1 cellular context compared by ENCODE assay signal in genomic region chr11:121564948-121565684, GRCh38.
A peak's percentile ranks its signal among the peaks of the same experiment; 100 is the strongest.
TF ChIP-seq lines count a peak whose summit lies in the region.

No MANE protein-coding gene starts in this region.

TF ChIP-seq in HepG2, 621 proteins besides CTCF, POLR2A, EP300 and RAD21 (continued from another document and continues in another):
- no peak for TF ChIP-seq GFI1 (CRISPR knock-in tag; IDR thresholded peaks at IDR 0.05; ENCODE audit: borderline replicate concordance)
- no peak for TF ChIP-seq TP53 (CRISPR knock-in tag; conservative IDR thresholded peaks at IDR 0.05)
- TF ChIP-seq CHD4 (IDR thresholded peaks at IDR 0.05; ENCODE audit: borderline replicate concordance, low read length): no peak
- TF ChIP-seq MEIS1 (CRISPR knock-in tag; IDR thresholded peaks at IDR 0.05; ENCODE audit: borderline replicate concordance): no peak
- peak; percentile 76 for TF ChIP-seq ATF7 (IDR thresholded peaks at IDR 0.05)
- TF ChIP-seq ATF7 (CRISPR knock-in tag; IDR thresholded peaks at IDR 0.05): no peak; the same call in 1 of the 2 replicates
- no peak for TF ChIP-seq ZNF552 (CRISPR knock-in tag; IDR thresholded peaks at IDR 0.05; ENCODE audit: borderline replicate concordance)
- TF ChIP-seq ZNF205 (CRISPR knock-in tag; IDR thresholded peaks at IDR 0.05): peak; percentile 57; the same call in 1 of the 2 replicates
- TF ChIP-seq, protein P1, sequence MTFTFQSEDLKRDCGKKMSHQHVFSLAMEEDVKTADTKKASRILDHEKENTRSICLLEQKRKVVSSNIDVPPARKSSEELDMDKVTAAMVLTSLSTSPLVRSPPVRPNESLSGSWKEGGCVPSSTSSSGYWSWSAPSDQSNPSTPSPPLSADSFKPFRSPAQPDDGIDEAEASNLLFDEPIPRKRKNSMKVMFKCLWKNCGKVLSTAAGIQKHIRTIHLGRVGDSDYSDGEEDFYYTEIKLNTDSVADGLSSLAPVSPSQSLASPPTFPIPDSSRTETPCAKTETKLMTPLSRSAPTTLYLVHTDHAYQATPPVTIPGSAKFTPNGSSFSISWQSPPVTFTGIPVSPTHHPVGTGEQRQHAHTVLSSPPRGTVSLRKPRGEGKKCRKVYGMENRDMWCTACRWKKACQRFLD (CRISPR knock-in tag; IDR thresholded peaks at IDR 0.05; ENCODE audit: borderline replicate concordance): no peak
- no peak for TF ChIP-seq ZNF569 (CRISPR knock-in tag; IDR thresholded peaks at IDR 0.05; ENCODE audit: borderline replicate concordance)
- peak; percentile 86 for TF ChIP-seq HDAC2 (CRISPR knock-in tag; IDR thresholded peaks at IDR 0.05)
- TF ChIP-seq JUN (CRISPR knock-in tag; IDR thresholded peaks at IDR 0.05): peak; percentile 22; the same call in 1 of the 2 replicates
- TF ChIP-seq ELF3 (CRISPR knock-in tag; IDR thresholded peaks at IDR 0.05): peak; percentile 80
- no peak for TF ChIP-seq ZNF329 (CRISPR knock-in tag; IDR thresholded peaks at IDR 0.05; ENCODE audit: low read depth)
- TF ChIP-seq, protein P2, sequence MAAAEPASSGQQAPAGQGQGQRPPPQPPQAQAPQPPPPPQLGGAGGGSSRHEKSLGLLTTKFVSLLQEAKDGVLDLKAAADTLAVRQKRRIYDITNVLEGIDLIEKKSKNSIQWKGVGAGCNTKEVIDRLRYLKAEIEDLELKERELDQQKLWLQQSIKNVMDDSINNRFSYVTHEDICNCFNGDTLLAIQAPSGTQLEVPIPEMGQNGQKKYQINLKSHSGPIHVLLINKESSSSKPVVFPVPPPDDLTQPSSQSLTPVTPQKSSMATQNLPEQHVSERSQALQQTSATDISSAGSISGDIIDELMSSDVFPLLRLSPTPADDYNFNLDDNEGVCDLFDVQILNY (CRISPR knock-in tag; conservative IDR thresholded peaks at IDR 0.05): no peak
- no peak for TF ChIP-seq SATB2 (CRISPR knock-in tag; IDR thresholded peaks at IDR 0.05)
- TF ChIP-seq DDIT3 (CRISPR knock-in tag; IDR thresholded peaks at IDR 0.05): no peak; the same call in 1 of the 2 replicates
- TF ChIP-seq NCOR1 (IDR thresholded peaks at IDR 0.05; ENCODE audit: borderline replicate concordance, low read length): peak; percentile 97
- no peak for TF ChIP-seq DNMT3B (CRISPR knock-in tag; conservative IDR thresholded peaks at IDR 0.05)
- no peak for TF ChIP-seq YEATS4 (CRISPR knock-in tag; IDR thresholded peaks at IDR 0.05; ENCODE audit: borderline replicate concordance)
- no peak for TF ChIP-seq TCF12 (IDR thresholded peaks at IDR 0.05)
- TF ChIP-seq TCF12 (CRISPR knock-in tag; IDR thresholded peaks at IDR 0.05): no peak
- no peak for TF ChIP-seq ZNF337 (CRISPR knock-in tag; IDR thresholded peaks at IDR 0.05; ENCODE audit: borderline replicate concordance, low read depth)
- no peak for TF ChIP-seq ZNF333 (CRISPR knock-in tag; IDR thresholded peaks at IDR 0.05; ENCODE audit: borderline replicate concordance)
- TF ChIP-seq, protein P3, sequence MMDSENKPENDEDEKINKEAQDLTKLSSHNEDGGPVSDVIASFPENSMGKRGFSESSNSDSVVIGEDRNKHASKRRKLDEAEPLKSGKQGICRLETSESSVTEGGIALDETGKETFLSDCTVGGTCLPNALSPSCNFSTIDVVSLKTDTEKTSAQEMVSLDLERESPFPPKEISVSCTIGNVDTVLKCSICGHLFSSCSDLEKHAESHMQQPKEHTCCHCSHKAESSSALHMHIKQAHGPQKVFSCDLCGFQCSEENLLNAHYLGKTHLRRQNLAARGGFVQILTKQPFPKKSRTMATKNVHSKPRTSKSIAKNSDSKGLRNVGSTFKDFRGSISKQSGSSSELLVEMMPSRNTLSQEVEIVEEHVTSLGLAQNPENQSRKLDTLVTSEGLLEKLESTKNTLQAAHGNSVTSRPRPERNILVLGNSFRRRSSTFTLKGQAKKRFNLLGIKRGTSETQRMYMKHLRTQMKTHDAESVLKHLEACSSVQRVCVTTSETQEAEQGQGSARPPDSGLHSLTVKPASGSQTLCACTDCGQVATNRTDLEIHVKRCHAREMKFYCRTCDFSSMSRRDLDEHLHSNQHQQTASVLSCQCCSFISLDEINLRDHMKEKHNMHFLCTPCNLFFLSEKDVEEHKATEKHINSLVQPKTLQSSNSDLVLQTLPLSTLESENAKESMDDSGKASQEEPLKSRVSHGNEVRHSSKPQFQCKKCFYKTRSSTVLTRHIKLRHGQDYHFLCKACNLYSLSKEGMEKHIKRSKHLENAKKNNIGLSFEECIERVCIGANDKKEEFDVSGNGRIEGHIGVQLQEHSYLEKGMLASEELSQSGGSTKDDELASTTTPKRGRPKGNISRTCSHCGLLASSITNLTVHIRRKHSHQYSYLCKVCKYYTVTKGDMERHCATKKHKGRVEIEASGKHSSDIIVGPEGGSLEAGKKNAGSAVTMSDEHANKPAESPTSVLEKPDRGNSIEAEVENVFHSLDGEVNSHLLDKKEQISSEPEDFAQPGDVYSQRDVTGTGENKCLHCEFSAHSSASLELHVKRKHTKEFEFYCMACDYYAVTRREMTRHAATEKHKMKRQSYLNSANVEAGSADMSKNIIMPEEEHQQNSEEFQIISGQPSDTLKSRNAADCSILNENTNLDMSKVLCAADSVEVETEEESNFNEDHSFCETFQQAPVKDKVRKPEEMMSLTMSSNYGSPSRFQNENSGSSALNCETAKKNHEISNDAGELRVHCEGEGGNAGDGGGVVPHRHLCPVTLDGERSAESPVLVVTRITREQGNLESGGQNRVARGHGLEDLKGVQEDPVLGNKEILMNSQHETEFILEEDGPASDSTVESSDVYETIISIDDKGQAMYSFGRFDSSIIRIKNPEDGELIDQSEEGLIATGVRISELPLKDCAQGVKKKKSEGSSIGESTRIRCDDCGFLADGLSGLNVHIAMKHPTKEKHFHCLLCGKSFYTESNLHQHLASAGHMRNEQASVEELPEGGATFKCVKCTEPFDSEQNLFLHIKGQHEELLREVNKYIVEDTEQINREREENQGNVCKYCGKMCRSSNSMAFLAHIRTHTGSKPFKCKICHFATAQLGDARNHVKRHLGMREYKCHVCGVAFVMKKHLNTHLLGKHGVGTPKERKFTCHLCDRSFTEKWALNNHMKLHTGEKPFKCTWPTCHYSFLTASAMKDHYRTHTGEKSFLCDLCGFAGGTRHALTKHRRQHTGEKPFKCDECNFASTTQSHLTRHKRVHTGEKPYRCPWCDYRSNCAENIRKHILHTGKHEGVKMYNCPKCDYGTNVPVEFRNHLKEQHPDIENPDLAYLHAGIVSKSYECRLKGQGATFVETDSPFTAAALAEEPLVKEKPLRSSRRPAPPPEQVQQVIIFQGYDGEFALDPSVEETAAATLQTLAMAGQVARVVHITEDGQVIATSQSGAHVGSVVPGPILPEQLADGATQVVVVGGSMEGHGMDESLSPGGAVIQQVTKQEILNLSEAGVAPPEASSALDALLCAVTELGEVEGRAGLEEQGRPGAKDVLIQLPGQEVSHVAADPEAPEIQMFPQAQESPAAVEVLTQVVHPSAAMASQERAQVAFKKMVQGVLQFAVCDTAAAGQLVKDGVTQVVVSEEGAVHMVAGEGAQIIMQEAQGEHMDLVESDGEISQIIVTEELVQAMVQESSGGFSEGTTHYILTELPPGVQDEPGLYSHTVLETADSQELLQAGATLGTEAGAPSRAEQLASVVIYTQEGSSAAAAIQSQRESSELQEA (CRISPR knock-in tag; IDR thresholded peaks at IDR 0.05; ENCODE audit: not compliant biosample characterization): no peak
- no peak for TF ChIP-seq SNAPC2 (CRISPR knock-in tag; IDR thresholded peaks at IDR 0.05)
- TF ChIP-seq ZNF33B (CRISPR knock-in tag; IDR thresholded peaks at IDR 0.05): no peak
- TF ChIP-seq FOSL2 (CRISPR knock-in tag; IDR thresholded peaks at IDR 0.05): peak; percentile 65
- TF ChIP-seq TSC22D2 (CRISPR knock-in tag; IDR thresholded peaks at IDR 0.05; ENCODE audit: borderline replicate concordance): no peak
- no peak for TF ChIP-seq HIVEP1 (CRISPR knock-in tag; IDR thresholded peaks at IDR 0.05)
- TF ChIP-seq, protein P4, sequence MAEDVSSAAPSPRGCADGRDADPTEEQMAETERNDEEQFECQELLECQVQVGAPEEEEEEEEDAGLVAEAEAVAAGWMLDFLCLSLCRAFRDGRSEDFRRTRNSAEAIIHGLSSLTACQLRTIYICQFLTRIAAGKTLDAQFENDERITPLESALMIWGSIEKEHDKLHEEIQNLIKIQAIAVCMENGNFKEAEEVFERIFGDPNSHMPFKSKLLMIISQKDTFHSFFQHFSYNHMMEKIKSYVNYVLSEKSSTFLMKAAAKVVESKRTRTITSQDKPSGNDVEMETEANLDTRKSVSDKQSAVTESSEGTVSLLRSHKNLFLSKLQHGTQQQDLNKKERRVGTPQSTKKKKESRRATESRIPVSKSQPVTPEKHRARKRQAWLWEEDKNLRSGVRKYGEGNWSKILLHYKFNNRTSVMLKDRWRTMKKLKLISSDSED (CRISPR knock-in tag; IDR thresholded peaks at IDR 0.05): no peak
- no peak for TF ChIP-seq IKZF1 (IDR thresholded peaks at IDR 0.05)
- no peak for TF ChIP-seq MAZ (IDR thresholded peaks at IDR 0.05; ENCODE audit: borderline replicate concordance, low read depth, low read length)
- TF ChIP-seq MAZ (CRISPR knock-in tag; IDR thresholded peaks at IDR 0.05; ENCODE audit: low read depth): no peak
- no peak for TF ChIP-seq GABPB1 (CRISPR knock-in tag; IDR thresholded peaks at IDR 0.05)
- peak; percentile 95 for TF ChIP-seq FOXJ3 (CRISPR knock-in tag; IDR thresholded peaks at IDR 0.05; ENCODE audit: borderline replicate concordance)
- TF ChIP-seq, protein P5, sequence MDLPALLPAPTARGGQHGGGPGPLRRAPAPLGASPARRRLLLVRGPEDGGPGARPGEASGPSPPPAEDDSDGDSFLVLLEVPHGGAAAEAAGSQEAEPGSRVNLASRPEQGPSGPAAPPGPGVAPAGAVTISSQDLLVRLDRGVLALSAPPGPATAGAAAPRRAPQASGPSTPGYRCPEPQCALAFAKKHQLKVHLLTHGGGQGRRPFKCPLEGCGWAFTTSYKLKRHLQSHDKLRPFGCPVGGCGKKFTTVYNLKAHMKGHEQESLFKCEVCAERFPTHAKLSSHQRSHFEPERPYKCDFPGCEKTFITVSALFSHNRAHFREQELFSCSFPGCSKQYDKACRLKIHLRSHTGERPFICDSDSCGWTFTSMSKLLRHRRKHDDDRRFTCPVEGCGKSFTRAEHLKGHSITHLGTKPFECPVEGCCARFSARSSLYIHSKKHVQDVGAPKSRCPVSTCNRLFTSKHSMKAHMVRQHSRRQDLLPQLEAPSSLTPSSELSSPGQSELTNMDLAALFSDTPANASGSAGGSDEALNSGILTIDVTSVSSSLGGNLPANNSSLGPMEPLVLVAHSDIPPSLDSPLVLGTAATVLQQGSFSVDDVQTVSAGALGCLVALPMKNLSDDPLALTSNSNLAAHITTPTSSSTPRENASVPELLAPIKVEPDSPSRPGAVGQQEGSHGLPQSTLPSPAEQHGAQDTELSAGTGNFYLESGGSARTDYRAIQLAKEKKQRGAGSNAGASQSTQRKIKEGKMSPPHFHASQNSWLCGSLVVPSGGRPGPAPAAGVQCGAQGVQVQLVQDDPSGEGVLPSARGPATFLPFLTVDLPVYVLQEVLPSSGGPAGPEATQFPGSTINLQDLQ (CRISPR knock-in tag; IDR thresholded peaks at IDR 0.05): no peak
- TF ChIP-seq JUNB (CRISPR knock-in tag; IDR thresholded peaks at IDR 0.05; ENCODE audit: borderline replicate concordance): no peak
- TF ChIP-seq ZNF776 (CRISPR knock-in tag; IDR thresholded peaks at IDR 0.05): no peak
- no peak for TF ChIP-seq ARID2 (CRISPR knock-in tag; IDR thresholded peaks at IDR 0.05; ENCODE audit: borderline replicate concordance)
- no peak for TF ChIP-seq DRAP1 (CRISPR knock-in tag; IDR thresholded peaks at IDR 0.05)
- TF ChIP-seq ZNF83 (CRISPR knock-in tag; IDR thresholded peaks at IDR 0.05; ENCODE audit: borderline replicate concordance): no peak
- TF ChIP-seq ZNF350 (CRISPR knock-in tag; IDR thresholded peaks at IDR 0.05; ENCODE audit: borderline replicate concordance, low read depth): no peak
- TF ChIP-seq BORCS8-MEF2B (CRISPR knock-in tag; IDR thresholded peaks at IDR 0.05): no peak
- no peak for TF ChIP-seq PRPF4 (IDR thresholded peaks at IDR 0.05; ENCODE audit: low read depth, low read length, poor library complexity, severe bottlenecking)
- no peak for TF ChIP-seq HDAC1 (CRISPR knock-in tag; IDR thresholded peaks at IDR 0.05)
- no peak for TF ChIP-seq SIN3B (IDR thresholded peaks at IDR 0.05; ENCODE audit: low read length)
- TF ChIP-seq ZNF335 (CRISPR knock-in tag; IDR thresholded peaks at IDR 0.05): no peak
- no peak for TF ChIP-seq TCF7L2 (IDR thresholded peaks at IDR 0.05; ENCODE audit: low read depth, low read length)
- no peak for TF ChIP-seq MED8 (CRISPR knock-in tag; IDR thresholded peaks at IDR 0.05; ENCODE audit: insufficient replicate concordance)
- peak; percentile 32; the same call in 1 of the 2 replicates for TF ChIP-seq KLF6 (CRISPR knock-in tag; IDR thresholded peaks at IDR 0.05)
- TF ChIP-seq ZBTB21 (CRISPR knock-in tag; IDR thresholded peaks at IDR 0.05): no peak
- no peak for TF ChIP-seq NCOA1 (CRISPR knock-in tag; IDR thresholded peaks at IDR 0.05)
- TF ChIP-seq ZIK1 (CRISPR knock-in tag; IDR thresholded peaks at IDR 0.05; ENCODE audit: borderline replicate concordance, low read depth): no peak
- TF ChIP-seq IKZF4 (CRISPR knock-in tag; IDR thresholded peaks at IDR 0.05; ENCODE audit: borderline replicate concordance, low read depth, not compliant biosample characterization): no peak
- TF ChIP-seq EED (CRISPR knock-in tag; IDR thresholded peaks at IDR 0.05): no peak
- no peak for TF ChIP-seq ZNF574 (CRISPR knock-in tag; IDR thresholded peaks at IDR 0.05)
- TF ChIP-seq SNRNP70 (IDR thresholded peaks at IDR 0.05; ENCODE audit: low read depth, low read length): no peak
- no peak for TF ChIP-seq ZNF768 (CRISPR knock-in tag; IDR thresholded peaks at IDR 0.05)
- no peak for TF ChIP-seq DNMT1 (CRISPR knock-in tag; IDR thresholded peaks at IDR 0.05)
